Comparison of ENCODE assay signal across 9 cellular contexts in genomic region chr1:160664573-160665051, GRCh38. TPM values are rescaled to one million over a fixed set of nuclear protein-coding genes. Genes with fewer than 3 reads are reported as not detected.
DNase-seq lines count a peak whose midpoint lies in the region; ATAC-seq lines count a peak whose summit lies in the region.
"Had no signal": no experiment of that assay in that cellular context is flagged by ENCODE, and none has a peak within 500 bp of the region (broad histone marks: within the 10 kb centered on the region; RNA-seq: fewer than 3 reads in every experiment).

No MANE protein-coding gene starts in this region.

- peaks cover 84% of the 10 kb centered on the region for H3K4me1 Mint-ChIP-seq in activated T-helper 1 cell treated with anti-CD3 and anti-CD28 coated beads, Interleukin-12 subunit alpha, Interleukin-12 subunit beta, Interleukin-2, Interleukin-4 antibody, amounts not matched to agents 30 ng/mL and 10 ng/mL and 1 ng/mL, durations not matched to agents 14 hours and 24 hours and 36 hours (ENCODE audit: low read depth)

- peaks cover 58% of the 10 kb centered on the region for H3K4me1 ChIP-seq in BLaER1

- H3K9me3 Mint-ChIP-seq in activated T-helper 1 cell treated with anti-CD3 and anti-CD28 coated beads, Interleukin-12 subunit alpha, Interleukin-12 subunit beta, Interleukin-2, Interleukin-4 antibody, amounts not matched to agents 30 ng/mL and 10 ng/mL and 1 ng/mL, durations not matched to agents 14 hours and 24 hours and 36 hours, result peaks cover 27% of the 10 kb centered on the region

- intact Hi-C loops in activated T-helper 1 cell treated with anti-CD3 and anti-CD28 coated beads, Interleukin-12 subunit alpha, Interleukin-12 subunit beta, Interleukin-2, Interleukin-4 antibody, amounts not matched to agents 30 ng/mL and 10 ng/mL and 1 ng/mL, durations not matched to agents 14 hours and 24 hours and 36 hours (cut with micrococcal nuclease), result loop anchor here (1.0 kb wide), 3 partner anchors 9 to 37 kb away; partner anchors contain the start of gene SLAMF1

- peak overlapping the region; percentile 74 for H3K27ac ChIP-seq in BLaER1

- ATAC-seq in GM18909 (IDR thresholded peaks at IDR 0.05; ENCODE audit: poor library complexity, unreplicated experiment) (peak; percentile 74), HG03025 (IDR thresholded peaks at IDR 0.05; ENCODE audit: low FRiP score, unreplicated experiment) (peak; percentile 78)

- peak overlapping the region; percentile 33; the same call in 1 of the 2 replicates for H3K4me3 ChIP-seq in BLaER1

- in situ Hi-C loops in KBM-7 (cut with MboI; ENCODE audit: low pct_unique_long_range_greater_than_20kb, low sequenced_read_pairs), result no loop called here

- peaks cover 6% of the 10 kb centered on the region for H3K36me3 ChIP-seq in BLaER1

- H4K20me1 ChIP-seq in BLaER1, result no peaks in the 10 kb centered on the region

- peaks cover 32% of the 10 kb centered on the region for H3K36me3 Mint-ChIP-seq in activated T-helper 1 cell treated with anti-CD3 and anti-CD28 coated beads, Interleukin-12 subunit alpha, Interleukin-12 subunit beta, Interleukin-2, Interleukin-4 antibody, amounts not matched to agents 30 ng/mL and 10 ng/mL and 1 ng/mL, durations not matched to agents 14 hours and 24 hours and 36 hours (ENCODE audit: low read depth)

- H3K27ac Mint-ChIP-seq in activated T-helper 1 cell treated with anti-CD3 and anti-CD28 coated beads, Interleukin-12 subunit alpha, Interleukin-12 subunit beta, Interleukin-2, Interleukin-4 antibody, amounts not matched to agents 30 ng/mL and 10 ng/mL and 1 ng/mL, durations not matched to agents 14 hours and 24 hours and 36 hours, result peak overlapping the region; percentile 96

- H3K4me2 ChIP-seq in BLaER1, result peak overlapping the region; percentile 83

- DNase-seq in activated T-helper 1 cell treated with anti-CD3 and anti-CD28 coated beads, Interleukin-12 subunit alpha, Interleukin-12 subunit beta, Interleukin-2, Interleukin-4 antibody, amounts not matched to agents 30 ng/mL and 10 ng/mL and 1 ng/mL, durations not matched to agents 14 hours and 24 hours and 36 hours (ENCODE audit: low spot score), result no peak
- DNase-seq in SHP77 treated with DMSO at 0.1 percent for 48 hours (lab: John Stamatoyannopoulos, UW) (no peak), cerebellar nuclear complex (lab: John Stamatoyannopoulos, UW) (no peak), KBM-7 (no peak), NCI-H510A (lab: John Stamatoyannopoulos, UW) (no peak)
- DNase-seq: DMS 273 treated with DMSO at 0.1 percent for 48 hours had no signal

- peaks cover 41% of the 10 kb centered on the region for H3K9me3 ChIP-seq in BLaER1

- no peaks in the 10 kb centered on the region for H3K27me3 Mint-ChIP-seq in activated T-helper 1 cell treated with anti-CD3 and anti-CD28 coated beads, Interleukin-12 subunit alpha, Interleukin-12 subunit beta, Interleukin-2, Interleukin-4 antibody, amounts not matched to agents 30 ng/mL and 10 ng/mL and 1 ng/mL, durations not matched to agents 14 hours and 24 hours and 36 hours (ENCODE audit: insufficient read depth)

- H3K27me3 ChIP-seq in BLaER1, result no peaks in the 10 kb centered on the region

- H3K9ac ChIP-seq in BLaER1, result peak overlapping the region; percentile 43; the same call in 1 of the 2 replicates

- H3K4me3 Mint-ChIP-seq in activated T-helper 1 cell treated with anti-CD3 and anti-CD28 coated beads, Interleukin-12 subunit alpha, Interleukin-12 subunit beta, Interleukin-2, Interleukin-4 antibody, amounts not matched to agents 30 ng/mL and 10 ng/mL and 1 ng/mL, durations not matched to agents 14 hours and 24 hours and 36 hours, result peak overlapping the region; percentile 81

RNA-seq across cellular contexts. Expression of gene SLAMF1, which starts 17.8 kb away (rescaled TPM):
- total RNA-seq in activated T-helper 1 cell treated with anti-CD3 and anti-CD28 coated beads, Interleukin-12 subunit alpha, Interleukin-12 subunit beta, Interleukin-2, Interleukin-4 antibody, amounts not matched to agents 30 ng/mL and 10 ng/mL and 1 ng/mL, durations not matched to agents 14 hours and 24 hours and 36 hours, result 118 TPM in 2 replicates

RNA-seq across cellular contexts. Expression of gene CD48, which starts 47.0 kb away (rescaled TPM):
- 219 and 222 TPM in 2 replicates for total RNA-seq in activated T-helper 1 cell treated with anti-CD3 and anti-CD28 coated beads, Interleukin-12 subunit alpha, Interleukin-12 subunit beta, Interleukin-2, Interleukin-4 antibody, amounts not matched to agents 30 ng/mL and 10 ng/mL and 1 ng/mL, durations not matched to agents 14 hours and 24 hours and 36 hours
